7 cellular contexts compared by ENCODE assay signal in genomic region chr22:11020513-11020912, GRCh38.
DNase-seq lines count a peak whose midpoint lies in the region; ATAC-seq and TF ChIP-seq lines count a peak whose summit lies in the region.
"Not testable (repeated sequence)": the region's sequence is repeated elsewhere in the genome, so short reads cannot be mapped to it uniquely, and the experiment has no call there.

No MANE protein-coding gene starts in this region.

- DNase-seq in MG63 (peak; percentile 67), lung (ENCODE audit: low spot score) (peak; percentile 28), spleen (peak; percentile 57)
- DNase-seq in activated CD8-positive, alpha-beta T cell treated with anti-CD3 and anti-CD28 coated beads, Interleukin-2, amount 10 ng/mL, durations not matched to agents 7 days and 5 days = peak; percentile 12
- DNase-seq in right cardiac atrium, upper lobe of left lung: not testable (repeated sequence)

- ATAC-seq in activated CD8-positive, alpha-beta T cell treated with anti-CD3 and anti-CD28 coated beads, Interleukin-2, amount 10 ng/mL, durations not matched to agents 7 days and 5 days; lung (ENCODE audit: insufficient read depth, low FRiP score): not testable (repeated sequence)
- ATAC-seq in esophagus mucosa (peak; percentile 14), right cardiac atrium (peak; percentile 12 to 23), upper lobe of left lung (ENCODE audit: low FRiP score in 2 of 2) (peak; percentile 24 to 31)

- not testable (repeated sequence) for TF ChIP-seq CTCF in lung (IDR thresholded peaks at IDR 0.05; ENCODE audit: control extremely low read depth, extremely low read depth); spleen (IDR thresholded peaks at IDR 0.05 in 8 of 11, conservative IDR thresholded peaks at IDR 0.05 in 3 of 11); upper lobe of left lung (IDR thresholded peaks at IDR 0.05)

- H3K27ac Mint-ChIP-seq in activated CD8-positive, alpha-beta T cell treated with anti-CD3 and anti-CD28 coated beads, Interleukin-2, amount 10 ng/mL, durations not matched to agents 7 days and 5 days = not testable (repeated sequence)

- H3K27me3 ChIP-seq in MG63; right cardiac atrium (ENCODE audit: control insufficient read depth, insufficient read depth); lung (ENCODE audit: control insufficient read depth, insufficient read depth); spleen (replicated peaks in 1 of 7); upper lobe of left lung: not testable (repeated sequence)

- H3K4me3 ChIP-seq in MG63; right cardiac atrium (ENCODE audit: low read length); lung; spleen; upper lobe of left lung: not testable (repeated sequence)

- not testable (repeated sequence) for H3K4me1 Mint-ChIP-seq in activated CD8-positive, alpha-beta T cell treated with anti-CD3 and anti-CD28 coated beads, Interleukin-2, amount 10 ng/mL, durations not matched to agents 7 days and 5 days (ENCODE audit: low read depth)

- CTCF ChIA-PET in activated CD8-positive, alpha-beta T cell treated with anti-CD3 and anti-CD28 coated beads, Interleukin-2, amount 10 ng/mL, durations not matched to agents 7 days and 5 days (lab: Charles Lee) = not testable (repeated sequence)

- H3K36me3 Mint-ChIP-seq in activated CD8-positive, alpha-beta T cell treated with anti-CD3 and anti-CD28 coated beads, Interleukin-2, amount 10 ng/mL, durations not matched to agents 7 days and 5 days (ENCODE audit: low read depth) = not testable (repeated sequence)

- not testable (repeated sequence) for TF ChIP-seq EP300 in upper lobe of left lung (IDR thresholded peaks at IDR 0.05)

- H3K9me3 ChIP-seq in MG63; right cardiac atrium (ENCODE audit: control insufficient read depth, low read length); lung (ENCODE audit: control insufficient read depth in 2 of 2, insufficient read depth in 1 of 2, low read length in 1 of 2); upper lobe of left lung: not testable (repeated sequence)
- H3K9me3 ChIP-seq in spleen = peaks cover 3 to 34% (median 15%) of the 10 kb centered on the region in 8 donors

- intact Hi-C loops in right cardiac atrium (cut with DNase I); spleen (cut with DNase I; ENCODE audit: low total_unique reads): not testable (repeated sequence)

- H3K27ac ChIP-seq in right cardiac atrium (ENCODE audit: low read length); lung (ENCODE audit: low read depth in 1 of 2, low read length in 1 of 2); spleen; upper lobe of left lung: not testable (repeated sequence)

- POLR2A ChIA-PET in activated CD8-positive, alpha-beta T cell treated with anti-CD3 and anti-CD28 coated beads, Interleukin-2, amount 10 ng/mL, durations not matched to agents 7 days and 5 days (lab: Charles Lee) = not testable (repeated sequence)

- TF ChIP-seq POLR2A in spleen (IDR thresholded peaks at IDR 0.05); upper lobe of left lung (IDR thresholded peaks at IDR 0.05): not testable (repeated sequence)

- not testable (repeated sequence) for H3K36me3 ChIP-seq in MG63; lung (ENCODE audit: control insufficient read depth in 2 of 2, insufficient read depth in 2 of 2, low read length in 2 of 2); spleen; upper lobe of left lung

- H3K4me1 ChIP-seq in right cardiac atrium (ENCODE audit: control insufficient read depth, insufficient read depth, low read length); lung (ENCODE audit: control insufficient read depth in 2 of 2, insufficient read depth in 2 of 2, low read length in 2 of 2); spleen; upper lobe of left lung: not testable (repeated sequence)

- not testable (repeated sequence) for H3K4me3 Mint-ChIP-seq in activated CD8-positive, alpha-beta T cell treated with anti-CD3 and anti-CD28 coated beads, Interleukin-2, amount 10 ng/mL, durations not matched to agents 7 days and 5 days

- 58% methylated on average over 7 of the region's 8 CpGs for WGBS in right cardiac atrium
- 46 to 60% methylated on average over 7 of the region's 8 CpGs for WGBS in lung, 2 donors
- WGBS in spleen, 5 donors = 50 to 62% (median 54%) methylated on average over 7 of the region's 8 CpGs
- WGBS in upper lobe of left lung, 2 donors = 50 to 59% methylated on average over 7 of the region's 8 CpGs

- H3K9me3 Mint-ChIP-seq in activated CD8-positive, alpha-beta T cell treated with anti-CD3 and anti-CD28 coated beads, Interleukin-2, amount 10 ng/mL, durations not matched to agents 7 days and 5 days (ENCODE audit: insufficient read depth) = not testable (repeated sequence)

- H3K27me3 Mint-ChIP-seq in activated CD8-positive, alpha-beta T cell treated with anti-CD3 and anti-CD28 coated beads, Interleukin-2, amount 10 ng/mL, durations not matched to agents 7 days and 5 days (ENCODE audit: low read depth) = not testable (repeated sequence)
